In the genomic region with DNA sequence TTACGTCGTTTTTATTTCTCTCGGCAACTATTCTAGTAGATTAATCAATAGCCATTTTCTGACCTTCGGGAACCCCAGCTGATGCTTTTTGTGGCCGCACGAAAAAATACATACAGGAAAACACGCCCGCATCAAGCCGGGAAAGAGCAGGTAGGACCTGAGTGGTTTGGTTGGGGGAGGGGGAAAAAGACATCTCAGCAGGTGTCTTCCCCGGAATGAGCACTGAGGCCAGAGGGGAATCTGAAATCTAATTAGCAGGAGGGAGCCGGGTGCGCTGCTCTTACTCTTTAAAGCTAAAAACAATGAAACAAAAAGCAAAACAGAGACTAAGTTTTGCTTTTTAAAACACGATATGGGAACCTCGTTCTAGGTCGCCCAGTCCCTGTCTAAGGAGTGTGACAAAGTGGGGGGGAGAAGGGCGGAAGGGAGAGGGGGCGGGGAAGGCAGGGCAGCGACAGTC, we compare ENCODE assay signal across 8 cellular contexts. TPM values are rescaled to one million over a fixed set of nuclear protein-coding genes. Genes with fewer than 3 reads are reported as not detected.
DNase-seq lines count a peak whose midpoint lies in the region; ATAC-seq and TF ChIP-seq lines count a peak whose summit lies in the region.

No MANE protein-coding gene starts in this region.

- H3K4me1 ChIP-seq in RWPE2 (ENCODE audit: insufficient read depth, poor library complexity, severe bottlenecking) (no peaks in the 10 kb centered on the region), right cardiac atrium (ENCODE audit: control insufficient read depth, insufficient read depth, low read length) (peaks cover 2% of the 10 kb centered on the region)

- peak overlapping the region; percentile 67 for H3K4me3 Mint-ChIP-seq in activated CD8-positive, alpha-beta memory T cell treated with anti-CD3 and anti-CD28 coated beads, Interleukin-2, amount 10 ng/mL, durations not matched to agents 7 days and 5 days
- peak overlapping the region; percentile 72 for H3K4me3 Mint-ChIP-seq in stimulated activated memory B cell treated with anti-CD40 and anti-IgM and Interleukin-4, amounts not matched to agents 10 μg/mL and 1 μg/mL and 100 μg/mL, for 72 hours

- peaks cover 3% of the 10 kb centered on the region for H3K9me3 Mint-ChIP-seq in activated CD8-positive, alpha-beta memory T cell treated with anti-CD3 and anti-CD28 coated beads, Interleukin-2, amount 10 ng/mL, durations not matched to agents 7 days and 5 days (ENCODE audit: low read depth)
- peaks cover 6% of the 10 kb centered on the region for H3K9me3 Mint-ChIP-seq in stimulated activated memory B cell treated with anti-CD40 and anti-IgM and Interleukin-4, amounts not matched to agents 10 μg/mL and 1 μg/mL and 100 μg/mL, for 72 hours

- H3K36me3 ChIP-seq in RWPE2 (ENCODE audit: low read depth) = no peaks in the 10 kb centered on the region

- CTCF ChIA-PET in activated CD8-positive, alpha-beta memory T cell treated with anti-CD3 and anti-CD28 coated beads, Interleukin-2, amount 10 ng/mL, durations not matched to agents 7 days and 5 days (lab: Charles Lee) = no interaction called here

- DNase-seq in activated CD8-positive, alpha-beta memory T cell treated with anti-CD3 and anti-CD28 coated beads, Interleukin-2, amount 10 ng/mL, durations not matched to agents 7 days and 5 days = no peak
- DNase-seq in activated CD8-positive, alpha-beta memory T cell treated with anti-CD3 and anti-CD28 coated beads, Interleukin-2, amount 50 U/mL, for 4 hours = no peak
- DNase-seq in RWPE2 (ENCODE audit: low spot score) (no peak), right cardiac atrium (no peak), NCI-H2171 (lab: John Stamatoyannopoulos, UW) (no peak)

- peaks cover 76% of the 10 kb centered on the region for H3K27me3 Mint-ChIP-seq in activated CD8-positive, alpha-beta memory T cell treated with anti-CD3 and anti-CD28 coated beads, Interleukin-2, amount 10 ng/mL, durations not matched to agents 7 days and 5 days
- H3K27me3 Mint-ChIP-seq in stimulated activated memory B cell treated with anti-CD40 and anti-IgM and Interleukin-4, amounts not matched to agents 10 μg/mL and 1 μg/mL and 100 μg/mL, for 72 hours = peaks cover 64% of the 10 kb centered on the region

- peaks cover 6% of the 10 kb centered on the region for H3K36me3 Mint-ChIP-seq in activated CD8-positive, alpha-beta memory T cell treated with anti-CD3 and anti-CD28 coated beads, Interleukin-2, amount 10 ng/mL, durations not matched to agents 7 days and 5 days
- H3K36me3 Mint-ChIP-seq in stimulated activated memory B cell treated with anti-CD40 and anti-IgM and Interleukin-4, amounts not matched to agents 10 μg/mL and 1 μg/mL and 100 μg/mL, for 72 hours = peaks cover 13% of the 10 kb centered on the region

- H3K27ac ChIP-seq in RWPE2 (ENCODE audit: poor library complexity, severe bottlenecking) = no peak overlapping the region
- H3K27ac ChIP-seq in right cardiac atrium (ENCODE audit: low read length) = no peak overlapping the region

- peaks cover 94% of the 10 kb centered on the region for H3K27me3 ChIP-seq in RWPE2 (ENCODE audit: insufficient read depth, poor library complexity, severe bottlenecking)
- H3K27me3 ChIP-seq in right cardiac atrium (ENCODE audit: control insufficient read depth, insufficient read depth) = no peaks in the 10 kb centered on the region

- TF ChIP-seq CTCF in RWPE2 (IDR thresholded peaks at IDR 0.05; ENCODE audit: poor library complexity, severe bottlenecking) = no peak

- WGBS in right cardiac atrium = 5% methylated on average over 18 of the region's 18 CpGs

- peak overlapping the region; percentile 32 for H3K4me3 ChIP-seq in RWPE2 (ENCODE audit: severe bottlenecking)
- H3K4me3 ChIP-seq in right cardiac atrium (ENCODE audit: low read length) = peak overlapping the region; percentile 59

- peak overlapping the region; percentile 73 for H3K27ac Mint-ChIP-seq in activated CD8-positive, alpha-beta memory T cell treated with anti-CD3 and anti-CD28 coated beads, Interleukin-2, amount 10 ng/mL, durations not matched to agents 7 days and 5 days
- H3K27ac Mint-ChIP-seq in stimulated activated memory B cell treated with anti-CD40 and anti-IgM and Interleukin-4, amounts not matched to agents 10 μg/mL and 1 μg/mL and 100 μg/mL, for 72 hours = peak overlapping the region; percentile 62

- H3K9me3 ChIP-seq in RWPE2 (ENCODE audit: severe bottlenecking) = no peaks in the 10 kb centered on the region
- H3K9me3 ChIP-seq in right cardiac atrium (ENCODE audit: control insufficient read depth, low read length) = no peaks in the 10 kb centered on the region

- no peak for ATAC-seq in activated CD8-positive, alpha-beta memory T cell treated with anti-CD3 and anti-CD28 coated beads, Interleukin-2, amount 10 ng/mL, durations not matched to agents 7 days and 5 days
- ATAC-seq in RWPE2 (ENCODE audit: low read depth) (no peak), right cardiac atrium (no peak), GM21619 (IDR thresholded peaks at IDR 0.05; ENCODE audit: unreplicated experiment) (no peak), HG03469 (IDR thresholded peaks at IDR 0.05; ENCODE audit: unreplicated experiment) (no peak)
- no peak for ATAC-seq in stimulated activated memory B cell treated with anti-CD40 and anti-IgM and Interleukin-4, amounts not matched to agents 10 μg/mL and 1 μg/mL and 100 μg/mL, for 72 hours

- peaks cover 36% of the 10 kb centered on the region for H3K4me1 Mint-ChIP-seq in activated CD8-positive, alpha-beta memory T cell treated with anti-CD3 and anti-CD28 coated beads, Interleukin-2, amount 10 ng/mL, durations not matched to agents 7 days and 5 days
- peaks cover 26% of the 10 kb centered on the region for H3K4me1 Mint-ChIP-seq in stimulated activated memory B cell treated with anti-CD40 and anti-IgM and Interleukin-4, amounts not matched to agents 10 μg/mL and 1 μg/mL and 100 μg/mL, for 72 hours

- intact Hi-C loops in right cardiac atrium (cut with DNase I) = no loop called here

RNA-seq across cellular contexts. Expression of a gene that starts 0.5 kb away (rescaled TPM):
- not detected for total RNA-seq in activated CD8-positive, alpha-beta memory T cell treated with anti-CD3 and anti-CD28 coated beads, Interleukin-2, amount 10 ng/mL, durations not matched to agents 7 days and 5 days
- 1 to 10 TPM in 1 of 4 donors, under 1 TPM in 3; 0.38 to 1.6 (median 0.75) TPM for total RNA-seq in right cardiac atrium
- 1.0 TPM for polyA plus RNA-seq in right cardiac atrium

RNA-seq across cellular contexts. Expression of a gene that starts 45.6 kb away (rescaled TPM):
- total RNA-seq in activated CD8-positive, alpha-beta memory T cell treated with anti-CD3 and anti-CD28 coated beads, Interleukin-2, amount 10 ng/mL, durations not matched to agents 7 days and 5 days = 10 to 100 TPM; 23.0 to 24.0 TPM
- total RNA-seq in right cardiac atrium = 1 to 10 TPM; 5.0 to 6.2 (median 5.6) TPM
- 5.4 TPM for polyA plus RNA-seq in right cardiac atrium
